In genomic region chr20:23269954-23270353, GRCh38 we compare ENCODE assay signal across 17 cellular contexts.
DNase-seq lines count a peak whose midpoint lies in the region; ATAC-seq and TF ChIP-seq lines count a peak whose summit lies in the region.
"Had no signal": no experiment of that assay in that cellular context is flagged by ENCODE, and none has a peak within 500 bp of the region (broad histone marks: within the 10 kb centered on the region; RNA-seq: fewer than 3 reads in every experiment).

No MANE protein-coding gene starts in this region.

- H3K36me3 ChIP-seq in IMR-90 (ENCODE audit: control insufficient read depth, insufficient read depth, low read length) = no peaks in the 10 kb centered on the region
- H3K36me3 ChIP-seq in mesenchymal stem cell (ENCODE audit: control insufficient read depth in 1 of 2, insufficient read depth in 2 of 2, low read depth in 1 of 2, low read length in 2 of 2) = no peaks in the 10 kb centered on the region
- H3K36me3 ChIP-seq in thoracic aorta = no peaks in the 10 kb centered on the region

- TF ChIP-seq CTCF in IMR-90 (conservative IDR thresholded peaks at IDR 0.05; ENCODE audit: low read depth, low read length) (no peak), endothelial cell (IDR thresholded peaks at IDR 0.05; ENCODE audit: unreplicated experiment) (no peak), thoracic aorta (IDR thresholded peaks at IDR 0.05) (no peak)

- dilution Hi-C loops in IMR-90 (cut with HindIII; ENCODE audit: low sequenced_read_pairs, unreplicated experiment) = no loop called here

- peaks cover 9% of the 10 kb centered on the region for H3K9me3 Mint-ChIP-seq in endothelial cell (ENCODE audit: unreplicated experiment)

- DNase-seq in IMR-90 (no peak), endothelial cell (ENCODE audit: low spot score) (peak; percentile 52), mesenchymal stem cell (peak; percentile 54), thoracic aorta (ENCODE audit: low spot score) (no peak), pons (ENCODE audit: low spot score) (no peak), NCI-H510A (lab: John Stamatoyannopoulos, UW) (no peak), iPS-NIHi11 (ENCODE audit: low spot score) (no peak), A172 (ENCODE audit: low spot score) (no peak)
- DNase-seq: activated CD4-positive, alpha-beta T cell treated with anti-CD3 and anti-CD28 coated beads, Interleukin-2, amount 10 ng/mL, durations not matched to agents 24 days and 14 days; activated T-cell treated with anti-CD3 and anti-CD28 coated beads, Interleukin-2, amount 50 U/mL, for 24 hours; DMS53; naive thymus-derived CD4-positive, alpha-beta T cell; NCI-H2081 treated with DMSO at 0.1 percent for 48 hours; NCI-H748 treated with DMSO at 0.1 percent for 48 hours; T-helper 9 cell had no signal

- H4K8ac ChIP-seq in IMR-90 (ENCODE audit: low read depth in 2 of 2, low read length in 2 of 2) (peak overlapping the region; percentile 6 to 16; a peak in 3 of 4 replicates), mesenchymal stem cell (ENCODE audit: low read length) (no peak overlapping the region)

- H3K27ac ChIP-seq in IMR-90 (ENCODE audit: insufficient read depth, low read length) (peak overlapping the region; percentile 24; the same call in 1 of the 2 replicates), mesenchymal stem cell (ENCODE audit: low read length, poor library complexity, severe bottlenecking) (peak overlapping the region; percentile 86), thoracic aorta (peak overlapping the region; percentile 79 to 86)

- no peak for TF ChIP-seq POLR2A in IMR-90 (IDR thresholded peaks at IDR 0.05; ENCODE audit: low read depth, low read length)

- no peaks in the 10 kb centered on the region; the same call in 1 of the 2 replicates for H3K9me3 ChIP-seq in IMR-90 (ENCODE audit: control insufficient read depth, insufficient read depth, low read length)
- no peaks in the 10 kb centered on the region for H3K9me3 ChIP-seq in mesenchymal stem cell (ENCODE audit: control insufficient read depth, low read length)
- no peaks in the 10 kb centered on the region for H3K9me3 ChIP-seq in thoracic aorta

- H3K4me3 Mint-ChIP-seq in endothelial cell (ENCODE audit: unreplicated experiment) = peak overlapping the region; percentile 57
- H3K4me3 Mint-ChIP-seq: activated CD4-positive, alpha-beta T cell treated with anti-CD3 and anti-CD28 coated beads, Interleukin-2, amount 10 ng/mL, durations not matched to agents 24 days and 14 days; activated T-cell treated with anti-CD3 and anti-CD28 coated beads, Interleukin-2, amount 50 U/mL, for 24 hours; dendritic cell treated with granulocyte-macrophage colony-stimulating factor and Interleukin-4, amounts not matched to agents 40 ng/mL and 50 ng/mL, for 4 days; naive thymus-derived CD4-positive, alpha-beta T cell had no signal

- no peak overlapping the region for H2AK9ac ChIP-seq in IMR-90 (replicated peaks; ENCODE audit: low read depth, low read length, poor library complexity)

- POLR2A ChIA-PET in IMR-90 (lab: Charles Lee; ENCODE audit: unreplicated experiment) = no interaction called here

- peak overlapping the region; percentile 17; the same call in 1 of the 2 replicates for H4K91ac ChIP-seq in IMR-90 (ENCODE audit: insufficient read depth, low read depth, low read length)
- no peak overlapping the region for H4K91ac ChIP-seq in mesenchymal stem cell (ENCODE audit: low read length)

- no TSS peak for BruUV-seq in IMR-90 (replicated peaks; lab: Mats Ljungman, UMichigan)

- H3K4me2 ChIP-seq in IMR-90 (ENCODE audit: low read depth, low read length) (no peak overlapping the region; the same call in 1 of the 2 replicates), mesenchymal stem cell (ENCODE audit: low read length, poor library complexity, severe bottlenecking) (no peak overlapping the region)

- no peak overlapping the region for H2AK5ac ChIP-seq in IMR-90 (ENCODE audit: low read depth, low read length)
- peak overlapping the region; percentile 96 for H2AK5ac ChIP-seq in mesenchymal stem cell (ENCODE audit: low read length, severe bottlenecking)

- peaks cover 8% of the 10 kb centered on the region for H3K27me3 Mint-ChIP-seq in endothelial cell (ENCODE audit: unreplicated experiment)
- H3K27me3 Mint-ChIP-seq: activated CD4-positive, alpha-beta T cell treated with anti-CD3 and anti-CD28 coated beads, Interleukin-2, amount 10 ng/mL, durations not matched to agents 24 days and 14 days; activated T-cell treated with anti-CD3 and anti-CD28 coated beads, Interleukin-2, amount 50 U/mL, for 24 hours; dendritic cell treated with granulocyte-macrophage colony-stimulating factor and Interleukin-4, amounts not matched to agents 40 ng/mL and 50 ng/mL, for 4 days had no signal

- in situ Hi-C loops in IMR-90 (cut with MboI; ENCODE audit: low sequenced_read_pairs) = no loop called here

- peaks cover 47% of the 10 kb centered on the region for H3K4me1 Mint-ChIP-seq in endothelial cell (ENCODE audit: unreplicated experiment)
- H3K4me1 Mint-ChIP-seq: activated CD4-positive, alpha-beta T cell treated with anti-CD3 and anti-CD28 coated beads, Interleukin-2, amount 10 ng/mL, durations not matched to agents 24 days and 14 days; naive thymus-derived CD4-positive, alpha-beta T cell had no signal

- H3K4me3 ChIP-seq in IMR-90 (ENCODE audit: insufficient read depth, low read depth, low read length) (no peak overlapping the region), mesenchymal stem cell (ENCODE audit: insufficient read depth in 1 of 2, low read depth in 1 of 2, low read length in 2 of 2) (no peak overlapping the region), thoracic aorta (no peak overlapping the region)
- H3K4me3 ChIP-seq: skin epidermis had no signal

- no peak overlapping the region for H3K18ac ChIP-seq in IMR-90 (ENCODE audit: low read depth, low read length)
- H3K18ac ChIP-seq in mesenchymal stem cell (ENCODE audit: low read depth in 1 of 2, low read length in 2 of 2) = peak overlapping the region; percentile 4 to 70

- ATAC-seq in IMR-90 (ENCODE audit: low read depth) (peak; percentile 24), thoracic aorta (ENCODE audit: insufficient number of reproducible peaks, low FRiP score, low read depth) (no peak)
- ATAC-seq: naive thymus-derived CD4-positive, alpha-beta T cell had no signal

- H3K9ac ChIP-seq in IMR-90 (ENCODE audit: low read depth, low read length) = no peak overlapping the region
- H3K9ac ChIP-seq in mesenchymal stem cell (ENCODE audit: low read length) = no peak overlapping the region

- H2BK120ac ChIP-seq in IMR-90 (ENCODE audit: low read depth, low read length) (peak overlapping the region; percentile 76), mesenchymal stem cell (ENCODE audit: low read depth, low read length) (peak overlapping the region; percentile 22)

- H3K9me1 ChIP-seq in IMR-90 (ENCODE audit: insufficient read depth, low read length) = no peaks in the 10 kb centered on the region

- H3K79me1 ChIP-seq in IMR-90 (ENCODE audit: low read depth in 1 of 2, low read length in 2 of 2) (no peaks in the 10 kb centered on the region), mesenchymal stem cell (replicated peaks; ENCODE audit: low read length, poor library complexity, severe bottlenecking) (no peaks in the 10 kb centered on the region)

- intact Hi-C loops in IMR-90 (cut with micrococcal nuclease) = no loop called here

- H3K56ac ChIP-seq in IMR-90 (ENCODE audit: extremely low read depth, insufficient read depth, low read length) = no peak overlapping the region

- H3K27me3 ChIP-seq in IMR-90 (ENCODE audit: control insufficient read depth, insufficient read depth, low read length) = 0 out of 2 replicates have a peak, but pooled peaks cover 2% of the 10 kb centered on the region
- no peaks in the 10 kb centered on the region for H3K27me3 ChIP-seq in mesenchymal stem cell (ENCODE audit: control insufficient read depth in 1 of 2, insufficient read depth in 1 of 2, low read length in 2 of 2)
- H3K27me3 ChIP-seq in thoracic aorta (replicated peaks; ENCODE audit: insufficient read depth) = no peaks in the 10 kb centered on the region

- no peak overlapping the region for H4K5ac ChIP-seq in IMR-90 (ENCODE audit: low read depth, low read length)

- H2BK12ac ChIP-seq in mesenchymal stem cell (ENCODE audit: low read length in 2 of 2) = peak overlapping the region in 1 of 2 experiments; percentile 50

- H3K4me1 ChIP-seq in IMR-90 (ENCODE audit: control insufficient read depth, insufficient read depth, low read length) (peaks cover 6% of the 10 kb centered on the region), mesenchymal stem cell (ENCODE audit: control insufficient read depth, insufficient read depth, low read depth, low read length) (peaks cover 40% of the 10 kb centered on the region), thoracic aorta (ENCODE audit: control insufficient read depth in 1 of 2, low read depth in 2 of 2) (peaks cover 9 to 19% of the 10 kb centered on the region in 2 donors)

- H2BK5ac ChIP-seq in IMR-90 (ENCODE audit: low read depth, low read length, poor library complexity, severe bottlenecking) = no peak overlapping the region
- H2BK5ac ChIP-seq in mesenchymal stem cell (ENCODE audit: low read depth, low read length, poor library complexity, severe bottlenecking) = peak overlapping the region; percentile 91

- H2BK20ac ChIP-seq in IMR-90 (ENCODE audit: low read depth, low read length) = peak overlapping the region; percentile 5; the same call in 1 of the 2 replicates

- CTCF ChIA-PET in IMR-90 (lab: Yijun Ruan, JAX) = no interaction called here

- peak overlapping the region; percentile 32; the same call in 1 of the 2 replicates for H3K4ac ChIP-seq in IMR-90 (ENCODE audit: low read depth, low read length)
- peak overlapping the region in 1 of 2 experiments; percentile 76 for H3K4ac ChIP-seq in mesenchymal stem cell (ENCODE audit: low read depth in 1 of 2, low read length in 2 of 2)

- H3K27ac Mint-ChIP-seq in endothelial cell (ENCODE audit: unreplicated experiment) = peak overlapping the region; percentile 100
- H3K27ac Mint-ChIP-seq: activated CD4-positive, alpha-beta T cell treated with anti-CD3 and anti-CD28 coated beads, Interleukin-2, amount 10 ng/mL, durations not matched to agents 24 days and 14 days; activated T-cell treated with anti-CD3 and anti-CD28 coated beads, Interleukin-2, amount 50 U/mL, for 24 hours; dendritic cell treated with granulocyte-macrophage colony-stimulating factor and Interleukin-4, amounts not matched to agents 40 ng/mL and 50 ng/mL, for 4 days; naive thymus-derived CD4-positive, alpha-beta T cell had no signal

- peaks cover 7% of the 10 kb centered on the region for H3K36me3 Mint-ChIP-seq in endothelial cell (ENCODE audit: low read depth, unreplicated experiment)
- H3K36me3 Mint-ChIP-seq: naive thymus-derived CD4-positive, alpha-beta T cell had no signal

- H2BK15ac ChIP-seq in IMR-90 (ENCODE audit: low read depth, low read length) = no peak overlapping the region; the same call in 2 of the 3 replicates
- H2BK15ac ChIP-seq in mesenchymal stem cell (ENCODE audit: low read depth, poor library complexity, severe bottlenecking) = no peak overlapping the region

- H3K14ac ChIP-seq in IMR-90 (replicated peaks; ENCODE audit: low read depth, low read length) (peak overlapping the region; percentile 1; the same call in 1 of the 2 replicates), mesenchymal stem cell (ENCODE audit: low read length in 2 of 2) (no peak overlapping the region)

- H3K23ac ChIP-seq in IMR-90 (ENCODE audit: low read depth, low read length) = no peak overlapping the region
- no peak overlapping the region for H3K23ac ChIP-seq in mesenchymal stem cell (ENCODE audit: low read length in 2 of 2)

- H2AFZ ChIP-seq in IMR-90 (replicated peaks; ENCODE audit: low read length, poor library complexity) (peak overlapping the region; percentile 6), mesenchymal stem cell (ENCODE audit: low read depth, low read length) (no peak overlapping the region)

- TF ChIP-seq RAD21 in IMR-90 (IDR thresholded peaks at IDR 0.05; ENCODE audit: low read length) = no peak

- 20% methylated on average over 1 of the region's 5 CpGs; no CpG with 5 or more reads in 1 of the 2 experiments for WGBS in IMR-90 (ENCODE audit: extremely low coverage in 2 of 2, insufficient read length in 1 of 2), 2 experiments
- WGBS in mesenchymal stem cell = 12% methylated on average over 5 of the region's 5 CpGs

- H4K20me1 ChIP-seq in IMR-90 (ENCODE audit: insufficient read depth, low read length) = no peaks in the 10 kb centered on the region

Comparison
In these comparisons a context has a peak if more than half of its experiments do, and no peak if none do; other contexts are left out.
1. DNase-seq: peak in endothelial cell (single experiment) and mesenchymal stem cell (single experiment); none in IMR-90 (single experiment), thoracic aorta (single experiment), pons (single experiment), NCI-H510A (single experiment), iPS-NIHi11 (single experiment) and A172 (single experiment).
2. H3K27ac ChIP-seq: peak in every context shown above with its lines; median percentile 86 in mesenchymal stem cell; 82 in thoracic aorta; 24 in IMR-90.